9 cellular contexts compared by ENCODE assay signal in genomic region chr11:102046841-102047240, GRCh38. TPM values are rescaled to one million over a fixed set of nuclear protein-coding genes. Genes with fewer than 3 reads are reported as not detected.
DNase-seq lines count a peak whose midpoint lies in the region; ATAC-seq, FAIRE-seq and TF ChIP-seq lines count a peak whose summit lies in the region.
"Had no signal": no experiment of that assay in that cellular context is flagged by ENCODE, and none has a peak within 500 bp of the region (broad histone marks: within the 10 kb centered on the region; RNA-seq: fewer than 3 reads in every experiment).

No MANE protein-coding gene starts in this region.

- H3K4me1 ChIP-seq in foreskin keratinocyte, result peaks cover 7% of the 10 kb centered on the region

- no peaks in the 10 kb centered on the region for H3K36me3 ChIP-seq in WERI-Rb-1

- no peaks in the 10 kb centered on the region for H3K9me3 ChIP-seq in WERI-Rb-1 (ENCODE audit: severe bottlenecking)

- ATAC-seq in foreskin keratinocyte (no peak), left lobe of liver (no peak), GM19328 (IDR thresholded peaks at IDR 0.05; ENCODE audit: unreplicated experiment) (no peak), HG03280 (IDR thresholded peaks at IDR 0.05; ENCODE audit: unreplicated experiment) (no peak)

- no peak for TF ChIP-seq CTCF in WERI-Rb-1 (IDR thresholded peaks at IDR 0.05; ENCODE audit: low read depth, low read length)
- no peak for TF ChIP-seq CTCF in foreskin keratinocyte (conservative IDR thresholded peaks at IDR 0.05)
- no peak for TF ChIP-seq CTCF in retinal pigment epithelial cell (conservative IDR thresholded peaks at IDR 0.05; ENCODE audit: low read depth, low read length)

- H3K27ac ChIP-seq in WERI-Rb-1 (no peak overlapping the region), foreskin keratinocyte (peak overlapping the region; percentile 22)

- no peak for DNase-seq in WERI-Rb-1
- no peak for DNase-seq in foreskin keratinocyte
- DNase-seq in retinal pigment epithelial cell (ENCODE audit: low read depth), result no peak
- DNase-seq in left lobe of liver (ENCODE audit: low spot score), result no peak
- DNase-seq in MV-4-11 (lab: John Stamatoyannopoulos, UW), result no peak

- H3K27me3 ChIP-seq in WERI-Rb-1 (ENCODE audit: insufficient read depth, low read depth, severe bottlenecking), result no peaks in the 10 kb centered on the region
- H3K27me3 ChIP-seq in foreskin keratinocyte, result no peaks in the 10 kb centered on the region

- peak; percentile 48 for FAIRE-seq in G401.6 (lab: Jason Lieb, UNC)
- FAIRE-seq: GM18507 had no signal

- H3K4me3 ChIP-seq in WERI-Rb-1 (ENCODE audit: low read depth, low read length), result peak overlapping the region; percentile 63
- H3K4me3 ChIP-seq in retinal pigment epithelial cell (ENCODE audit: low read length), result peak overlapping the region; percentile 71

RNA-seq across cellular contexts. Expression of gene CFAP300, which starts 0.4 kb away (rescaled TPM):
- total RNA-seq in foreskin keratinocyte (3.1 and 3.5 TPM in 2 replicates), left lobe of liver (not detected)
- 3.1 and 3.7 TPM in 2 replicates for polyA plus RNA-seq in foreskin keratinocyte
